In genomic region chrX:45851434-45851991, GRCh38 we compare ENCODE assay signal across 8 cellular contexts.
DNase-seq lines count a peak whose midpoint lies in the region; ATAC-seq and TF ChIP-seq lines count a peak whose summit lies in the region.

No MANE protein-coding gene starts in this region.

- no peaks in the 10 kb centered on the region for H3K4me1 Mint-ChIP-seq in Caco-2 (ENCODE audit: low read depth, unreplicated experiment)
- H3K4me1 Mint-ChIP-seq in naive thymus-derived CD8-positive, alpha-beta T cell = peaks cover 6 to 16% (median 8%) of the 10 kb centered on the region in 4 donors
- peaks cover 49% of the 10 kb centered on the region for H3K4me1 Mint-ChIP-seq in stimulated activated naive CD8-positive, alpha-beta T cell treated with anti-CD3 and anti-CD28 coated beads, Interleukin-15, Interleukin-2, amounts not matched to agents 100 ng/mL and 50 ng/mL, for 24 hours (ENCODE audit: low read depth)

- peak overlapping the region; percentile 24 for H3K9ac ChIP-seq in endocrine pancreas (ENCODE audit: control insufficient read depth, insufficient read depth, low read length)

- BruUV-seq in Caco-2 (replicated peaks; lab: Mats Ljungman, UMichigan) = no TSS peak

- H3K27me3 ChIP-seq in Caco-2 (replicated peaks; ENCODE audit: control insufficient read depth, insufficient read depth, low read length) (no peaks in the 10 kb centered on the region), endocrine pancreas (ENCODE audit: control insufficient read depth, insufficient read depth, low read length) (no peaks in the 10 kb centered on the region)

- H3K9me3 Mint-ChIP-seq in Caco-2 (ENCODE audit: unreplicated experiment) = no peaks in the 10 kb centered on the region
- no peaks in the 10 kb centered on the region for H3K9me3 Mint-ChIP-seq in naive thymus-derived CD8-positive, alpha-beta T cell
- no peaks in the 10 kb centered on the region for H3K9me3 Mint-ChIP-seq in stimulated activated naive CD8-positive, alpha-beta T cell treated with anti-CD3 and anti-CD28 coated beads, Interleukin-15, Interleukin-2, amounts not matched to agents 100 ng/mL and 50 ng/mL, for 24 hours

- H3K9me3 ChIP-seq in Caco-2 (no peaks in the 10 kb centered on the region), endocrine pancreas (ENCODE audit: control insufficient read depth, low read length) (no peaks in the 10 kb centered on the region)

- H3K4me1 ChIP-seq in Caco-2 = no peaks in the 10 kb centered on the region
- H3K4me1 ChIP-seq in endocrine pancreas (ENCODE audit: control insufficient read depth, insufficient read depth, low read length) = no peaks in the 10 kb centered on the region

- intact Hi-C loops in Caco-2 (cut with micrococcal nuclease; ENCODE audit: unreplicated experiment) = loop anchor here (5.0 kb wide), 1 partner anchor 471 kb away; no protein-coding TSS in a partner anchor

- peak overlapping the region; percentile 97 for H3K4me3 Mint-ChIP-seq in Caco-2 (ENCODE audit: unreplicated experiment)
- peak overlapping the region; percentile 73 to 89 (median 84) for H3K4me3 Mint-ChIP-seq in naive thymus-derived CD8-positive, alpha-beta T cell
- H3K4me3 Mint-ChIP-seq in stimulated activated naive CD8-positive, alpha-beta T cell treated with anti-CD3 and anti-CD28 coated beads, Interleukin-15, Interleukin-2, amounts not matched to agents 100 ng/mL and 50 ng/mL, for 24 hours = peak overlapping the region; percentile 83

- H3K4me3 ChIP-seq in Caco-2 (ENCODE audit: low read depth, low read length) = peak overlapping the region; percentile 79
- H3K4me3 ChIP-seq in endocrine pancreas (ENCODE audit: control insufficient read depth, insufficient read depth, low read length) = no peak overlapping the region

- peak; percentile 74 to 75 for ATAC-seq in naive thymus-derived CD8-positive, alpha-beta T cell
- no peak for ATAC-seq in HG02623 (IDR thresholded peaks at IDR 0.05; ENCODE audit: unreplicated experiment)

- peaks cover 39% of the 10 kb centered on the region for H3K36me3 Mint-ChIP-seq in Caco-2 (ENCODE audit: insufficient read depth, unreplicated experiment)
- H3K36me3 Mint-ChIP-seq in naive thymus-derived CD8-positive, alpha-beta T cell = peaks cover 0 to 10% (median 0%) of the 10 kb centered on the region in 3 donors
- peaks cover 23% of the 10 kb centered on the region for H3K36me3 Mint-ChIP-seq in stimulated activated naive CD8-positive, alpha-beta T cell treated with anti-CD3 and anti-CD28 coated beads, Interleukin-15, Interleukin-2, amounts not matched to agents 100 ng/mL and 50 ng/mL, for 24 hours (ENCODE audit: low read depth)

- POLR2A ChIA-PET in Caco-2 (lab: Charles Lee) = no interaction called here
- POLR2A ChIA-PET in naive thymus-derived CD8-positive, alpha-beta T cell (lab: Charles Lee) = interaction anchor here (1.9 kb wide), 1 partner anchor 45 kb away, joined by 10 read pairs; no protein-coding TSS in a partner anchor

- TF ChIP-seq CTCF in Caco-2 (IDR thresholded peaks at IDR 0.05; ENCODE audit: insufficient read depth in 1 of 2, low read depth in 1 of 2, low read length in 1 of 2, severe bottlenecking in 1 of 2, unreplicated experiment in 1 of 2) = no peak

- H3K36me3 ChIP-seq in Caco-2 (ENCODE audit: control insufficient read depth, insufficient read depth, low read length) (0 out of 2 replicates have a peak, but pooled peaks cover 1% of the 10 kb centered on the region), endocrine pancreas (ENCODE audit: control insufficient read depth, insufficient read depth, low read length) (no peaks in the 10 kb centered on the region)

- CTCF ChIA-PET in Caco-2 (lab: Charles Lee) = no interaction called here

- H3K27me3 Mint-ChIP-seq in Caco-2 (ENCODE audit: insufficient read depth, unreplicated experiment) = no peaks in the 10 kb centered on the region
- H3K27me3 Mint-ChIP-seq in naive thymus-derived CD8-positive, alpha-beta T cell = peaks cover 0 to 3% (median 0%) of the 10 kb centered on the region in 5 donors
- H3K27me3 Mint-ChIP-seq in stimulated activated naive CD8-positive, alpha-beta T cell treated with anti-CD3 and anti-CD28 coated beads, Interleukin-15, Interleukin-2, amounts not matched to agents 100 ng/mL and 50 ng/mL, for 24 hours = no peaks in the 10 kb centered on the region

- DNase-seq in Caco-2 = peak; percentile 38 to 57
- peak; percentile 30 for DNase-seq in NCI-H1092 (lab: John Stamatoyannopoulos, UW)
- DNase-seq in activated CD4-positive, alpha-beta T cell treated with anti-CD3 and anti-CD28 coated beads, Interleukin-2, amount 50 U/mL, for 48 hours = peak; percentile 66 to 72
- peak in 9 of 10 donors; percentile 2 to 67 (median 25) for DNase-seq in naive thymus-derived CD8-positive, alpha-beta T cell
- DNase-seq in pons (ENCODE audit: low spot score) = no peak

- H3K27ac Mint-ChIP-seq in Caco-2 (ENCODE audit: unreplicated experiment) = no peak overlapping the region
- H3K27ac Mint-ChIP-seq in naive thymus-derived CD8-positive, alpha-beta T cell = peak overlapping the region in 3 of 10 donors; percentile 2 to 49 (median 39)
- peak overlapping the region; percentile 96 for H3K27ac Mint-ChIP-seq in stimulated activated naive CD8-positive, alpha-beta T cell treated with anti-CD3 and anti-CD28 coated beads, Interleukin-15, Interleukin-2, amounts not matched to agents 100 ng/mL and 50 ng/mL, for 24 hours
